13 cellular contexts compared by ENCODE assay signal in the genomic region with DNA sequence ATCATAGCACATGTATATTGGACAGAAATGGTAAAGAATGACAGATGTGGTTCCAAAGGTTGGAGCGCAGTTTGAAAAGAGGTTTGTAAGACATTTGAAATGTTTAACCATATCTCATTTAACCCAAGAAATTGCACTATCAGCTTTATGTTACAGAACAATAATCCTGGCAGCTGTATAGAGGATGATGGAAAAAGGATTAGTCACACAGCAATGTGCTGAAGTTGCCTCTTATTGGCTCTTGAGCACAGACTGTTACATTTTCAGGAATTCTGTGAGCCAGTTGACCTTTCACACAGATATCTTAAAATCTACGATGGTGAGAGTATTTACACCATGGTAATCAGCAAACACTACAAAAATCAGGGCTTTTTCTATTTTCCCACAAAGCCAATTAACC. TPM values are rescaled to one million over a fixed set of nuclear protein-coding genes. Genes with fewer than 3 reads are reported as not detected.
DNase-seq lines count a peak whose midpoint lies in the region; ATAC-seq and TF ChIP-seq lines count a peak whose summit lies in the region.
"Had no signal": no experiment of that assay in that cellular context is flagged by ENCODE, and none has a peak within 500 bp of the region (broad histone marks: within the 10 kb centered on the region; RNA-seq: fewer than 3 reads in every experiment).

No MANE protein-coding gene starts in this region.

- H3K4me1 Mint-ChIP-seq in CD4-positive, alpha-beta T cell (ENCODE audit: low read depth), result peaks cover 69% of the 10 kb centered on the region
- H3K4me1 Mint-ChIP-seq in HFFc6 (ENCODE audit: low read depth) (peaks cover 53% of the 10 kb centered on the region), brain (peaks cover 54% of the 10 kb centered on the region)

- H3K9me3 Mint-ChIP-seq in CD4-positive, alpha-beta T cell, result no peaks in the 10 kb centered on the region
- H3K9me3 Mint-ChIP-seq in HFFc6 (no peaks in the 10 kb centered on the region), brain (no peaks in the 10 kb centered on the region)

- intact Hi-C loops in CD4-positive, alpha-beta T cell (cut with DNase I, micrococcal nuclease), result loop anchor here (5.0 to 10.0 kb wide), 7 partner anchors 185 to 1275 kb away; partner anchors contain the start of genes CBLL1 (in 1 of the 2), CCDC71L (in 1 of the 2), DLD (in 1 of the 2) and HBP1 (in 1 of the 2)
- intact Hi-C loops in lower lobe of right lung (cut with DNase I) (no loop called here), left ventricle myocardium superior (cut with micrococcal nuclease) (no loop called here)

- no peaks in the 10 kb centered on the region for H3K27me3 Mint-ChIP-seq in CD4-positive, alpha-beta T cell
- H3K27me3 Mint-ChIP-seq in HFFc6 (ENCODE audit: insufficient read depth) (no peaks in the 10 kb centered on the region), brain (no peaks in the 10 kb centered on the region)

- CTCF ChIA-PET in CD4-positive, alpha-beta T cell (lab: Charles Lee), result interaction anchor here (1.2 kb wide), 1 partner anchor 22 kb away, joined by 3 read pairs; no protein-coding TSS in a partner anchor

- H3K4me3 Mint-ChIP-seq in CD4-positive, alpha-beta T cell, result no peak overlapping the region
- no peak overlapping the region; the same call in 1 of the 2 replicates for H3K4me3 Mint-ChIP-seq in HFFc6
- H3K4me3 Mint-ChIP-seq in brain, result peak overlapping the region in 3 of 5 experiments; percentile 36 to 84 (median 56)

- no peak for TF ChIP-seq CTCF in CD4-positive, alpha-beta T cell (IDR thresholded peaks at IDR 0.05)
- TF ChIP-seq CTCF in HFFc6 (IDR thresholded peaks at IDR 0.05) (no peak), brain (conservative IDR thresholded peaks at IDR 0.05) (no peak), lower lobe of right lung (IDR thresholded peaks at IDR 0.05) (no peak)

- peaks cover 55% of the 10 kb centered on the region for H3K36me3 Mint-ChIP-seq in CD4-positive, alpha-beta T cell (ENCODE audit: low read depth)
- H3K36me3 Mint-ChIP-seq in HFFc6 (ENCODE audit: low read depth) (peaks cover 28% of the 10 kb centered on the region), brain (peaks cover 32% of the 10 kb centered on the region)

- no peak overlapping the region for H3K27ac ChIP-seq in CD4-positive, alpha-beta T cell (ENCODE audit: low read depth, low read length)
- H3K27ac ChIP-seq in lower lobe of right lung, result peak overlapping the region; percentile 9

- peaks cover 28% of the 10 kb centered on the region for H3K36me3 ChIP-seq in lower lobe of right lung

- POLR2A ChIA-PET in CD4-positive, alpha-beta T cell (lab: Charles Lee), result interaction anchor here (0.9 kb wide), 1 partner anchor 183 kb away, joined by 3 read pairs; no protein-coding TSS in a partner anchor

- peaks cover 45% of the 10 kb centered on the region for H3K4me1 ChIP-seq in lower lobe of right lung

- no peaks in the 10 kb centered on the region for H3K9me3 ChIP-seq in CD4-positive, alpha-beta T cell (ENCODE audit: control insufficient read depth, low read length)
- no peaks in the 10 kb centered on the region for H3K9me3 ChIP-seq in lower lobe of right lung

- no peak for DNase-seq in CD4-positive, alpha-beta T cell
- DNase-seq in HFFc6, result peak; percentile 43
- no peak for DNase-seq in lower lobe of right lung
- no peak for DNase-seq in effector CD8-positive, alpha-beta T cell (lab: John Stamatoyannopoulos, UW)
- no peak for DNase-seq in left ventricle myocardium superior
- DNase-seq in activated CD4-positive, CD25-positive, alpha-beta regulatory T cell treated with anti-CD3 and anti-CD28 coated beads, Interleukin-2, amount 50 U/mL, for 72 hours, result no peak
- no peak for DNase-seq in NCI-H146 (lab: John Stamatoyannopoulos, UW)
- DNase-seq: amniotic stem cell; NCI-H187; stimulated activated CD4-positive, alpha-beta T cell treated with anti-CD3 and anti-CD28 coated beads, Interleukin-12 subunit alpha, Interleukin-12 subunit beta, amount 100 ng/mL, for 4 hours; stimulated activated naive CD4-positive, alpha-beta T cell treated with Interleukin-2 at 50 U/mL for 16 hours had no signal

- no peak for ATAC-seq in CD4-positive, alpha-beta T cell (ENCODE audit: poor library complexity)
- peak in 1 of 2 donors; percentile 31 for ATAC-seq in lower lobe of right lung
- ATAC-seq in left ventricle myocardium superior, result no peak
- ATAC-seq: activated CD4-positive, CD25-positive, alpha-beta regulatory T cell treated with anti-CD3 and anti-CD28 coated beads, Interleukin-2, amount 50 U/mL, for 24 hours had no signal

- no peak overlapping the region for H3K4me3 ChIP-seq in lower lobe of right lung

- H3K27ac Mint-ChIP-seq in CD4-positive, alpha-beta T cell, result peak overlapping the region; percentile 94
- H3K27ac Mint-ChIP-seq in HFFc6 (peak overlapping the region; percentile 56), brain (peak overlapping the region in 3 of 5 experiments; percentile 8 to 20 (median 16))

- H3K27me3 ChIP-seq in CD4-positive, alpha-beta T cell (ENCODE audit: control insufficient read depth, insufficient read depth, low read length), result no peaks in the 10 kb centered on the region
- H3K27me3 ChIP-seq in lower lobe of right lung (ENCODE audit: low read depth), result no peaks in the 10 kb centered on the region

RNA-seq across cellular contexts. Expression of gene COG5, which starts 3.9 kb away (rescaled TPM):
- 10 to 100 TPM; 43.4 to 44.5 TPM for total RNA-seq in CD4-positive, alpha-beta T cell
- 10 to 100 TPM; 25.6 to 34.8 (median 31.6) TPM for total RNA-seq in HFFc6 (2021; fragmentation: NEBNext Ultra II Directional; extraction: Animal tissue kit (Norgen Biotek cat#: 25700))
- polyA plus RNA-seq in brain (ENCODE audit: insufficient read depth, low read depth, low replicate concordance), result 13.3 TPM
- 49.1 TPM for total RNA-seq in lower lobe of right lung
- 54.0 TPM for total RNA-seq in left ventricle myocardium superior

RNA-seq across cellular contexts. Expression of gene DUS4L, which starts 3.9 kb away (rescaled TPM):
- 10 to 100 TPM; 14.3 to 14.4 TPM for total RNA-seq in CD4-positive, alpha-beta T cell
- total RNA-seq in HFFc6 (2021; fragmentation: NEBNext Ultra II Directional; extraction: Animal tissue kit (Norgen Biotek cat#: 25700)), result 1 to 10 TPM; 4.9 to 8.0 (median 6.3) TPM
- polyA plus RNA-seq in brain (ENCODE audit: insufficient read depth, low read depth, low replicate concordance), result 2.6 TPM
- total RNA-seq in lower lobe of right lung (5.3 TPM), left ventricle myocardium superior (6.6 TPM)

RNA-seq across cellular contexts. Expression of gene BCAP29, which starts 20.2 kb away (rescaled TPM):
- 10 to 100 TPM; 11.0 to 11.7 TPM for total RNA-seq in CD4-positive, alpha-beta T cell
- total RNA-seq in HFFc6 (2021; fragmentation: NEBNext Ultra II Directional; extraction: Animal tissue kit (Norgen Biotek cat#: 25700)), result 10 to 100 TPM; 70.7 to 92.2 (median 89.0) TPM
- 15.2 TPM for polyA plus RNA-seq in brain (ENCODE audit: insufficient read depth, low read depth, low replicate concordance)
- total RNA-seq in lower lobe of right lung (81.3 TPM), left ventricle myocardium superior (114 TPM)

Comparison
In these comparisons a context has a peak if more than half of its experiments do, and no peak if none do; other contexts are left out.
1. H3K27ac Mint-ChIP-seq: peak in every context shown above with its lines; median percentile 94 in CD4-positive, alpha-beta T cell; 56 in HFFc6; 16 in brain.
2. H3K4me3 Mint-ChIP-seq: peak in brain (3 of 5); none in CD4-positive, alpha-beta T cell (single experiment) and HFFc6 (single experiment).
3. intact Hi-C loops: an anchor here in CD4-positive, alpha-beta T cell (5.0 to 10.0 kb wide); none called in lower lobe of right lung and left ventricle myocardium superior.